ENCODE assay signal across 1 cellular context in the genomic region with DNA sequence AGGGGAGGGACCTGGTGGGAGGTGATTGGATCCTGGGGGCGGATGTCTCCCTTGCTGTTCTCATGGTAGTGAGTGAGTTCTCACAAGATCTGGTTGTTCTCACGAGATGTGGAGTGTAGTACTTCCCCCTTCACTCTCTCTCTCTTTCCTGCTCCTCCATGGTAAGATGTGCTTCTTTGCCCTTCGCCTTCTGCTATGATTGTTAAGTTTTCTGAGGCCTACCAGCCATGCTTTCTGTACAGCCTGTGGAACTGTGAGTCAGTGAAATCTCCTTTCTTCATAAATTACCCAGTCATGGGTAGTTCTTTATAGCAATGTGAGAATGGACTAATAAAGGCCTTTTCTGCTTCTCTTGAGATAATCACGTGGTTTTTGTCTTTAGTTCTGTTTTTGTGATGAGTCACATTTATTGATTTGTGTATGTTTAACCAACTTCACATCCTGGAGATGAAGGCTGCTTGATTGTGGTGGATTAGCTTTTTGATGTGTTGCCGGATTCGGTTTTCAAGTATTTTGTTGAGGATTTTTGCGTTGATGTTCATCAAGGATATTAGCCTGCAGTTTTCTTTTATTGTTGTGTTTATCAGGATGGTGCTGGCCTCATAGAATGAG.
TF ChIP-seq lines count a peak whose summit lies in the region.

No MANE protein-coding gene starts in this region.

TF ChIP-seq in HepG2, 621 proteins besides CTCF, POLR2A, EP300 and RAD21 (continued from another document):
- TF ChIP-seq, protein P1, sequence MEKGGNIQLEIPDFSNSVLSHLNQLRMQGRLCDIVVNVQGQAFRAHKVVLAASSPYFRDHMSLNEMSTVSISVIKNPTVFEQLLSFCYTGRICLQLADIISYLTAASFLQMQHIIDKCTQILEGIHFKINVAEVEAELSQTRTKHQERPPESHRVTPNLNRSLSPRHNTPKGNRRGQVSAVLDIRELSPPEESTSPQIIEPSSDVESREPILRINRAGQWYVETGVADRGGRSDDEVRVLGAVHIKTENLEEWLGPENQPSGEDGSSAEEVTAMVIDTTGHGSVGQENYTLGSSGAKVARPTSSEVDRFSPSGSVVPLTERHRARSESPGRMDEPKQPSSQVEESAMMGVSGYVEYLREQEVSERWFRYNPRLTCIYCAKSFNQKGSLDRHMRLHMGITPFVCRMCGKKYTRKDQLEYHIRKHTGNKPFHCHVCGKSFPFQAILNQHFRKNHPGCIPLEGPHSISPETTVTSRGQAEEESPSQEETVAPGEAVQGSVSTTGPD (CRISPR knock-in tag; IDR thresholded peaks at IDR 0.05): no peak
- no peak for TF ChIP-seq FIP1L1 (IDR thresholded peaks at IDR 0.05; ENCODE audit: borderline replicate concordance, insufficient read depth, low read depth, low read length)
- 0 out of 2 replicates have a peak, but pooled peaks have one; percentile 33 for TF ChIP-seq FOXP1 (IDR thresholded peaks at IDR 0.05)
- TF ChIP-seq FOXP1 (CRISPR knock-in tag; IDR thresholded peaks at IDR 0.05): 0 out of 2 replicates have a peak, but pooled peaks have one; percentile 22
- no peak for TF ChIP-seq SOX6 (IDR thresholded peaks at IDR 0.05)
- peak; percentile 24; the same call in 1 of the 2 replicates for TF ChIP-seq SOX6 (CRISPR knock-in tag; IDR thresholded peaks at IDR 0.05)
- no peak for TF ChIP-seq ZSCAN25 (CRISPR knock-in tag; IDR thresholded peaks at IDR 0.05)
- no peak for TF ChIP-seq ZNF225 (CRISPR knock-in tag; IDR thresholded peaks at IDR 0.05)
- TF ChIP-seq MAFK (conservative IDR thresholded peaks at IDR 0.05 in 1 of 2, IDR thresholded peaks at IDR 0.05 in 1 of 2; ENCODE audit: low read length in 2 of 2): peak; percentile 41 to 60; a peak in 3 of 4 replicates
- TF ChIP-seq CREB1 (IDR thresholded peaks at IDR 0.05): peak; percentile 38; the same call in 1 of the 2 replicates
- TF ChIP-seq CREB1 (CRISPR knock-in tag; IDR thresholded peaks at IDR 0.05): no peak
- TF ChIP-seq NFKB2 (CRISPR knock-in tag; IDR thresholded peaks at IDR 0.05; ENCODE audit: borderline replicate concordance): no peak
- no peak for TF ChIP-seq TOE1 (CRISPR knock-in tag; IDR thresholded peaks at IDR 0.05)
- TF ChIP-seq, protein P2, sequence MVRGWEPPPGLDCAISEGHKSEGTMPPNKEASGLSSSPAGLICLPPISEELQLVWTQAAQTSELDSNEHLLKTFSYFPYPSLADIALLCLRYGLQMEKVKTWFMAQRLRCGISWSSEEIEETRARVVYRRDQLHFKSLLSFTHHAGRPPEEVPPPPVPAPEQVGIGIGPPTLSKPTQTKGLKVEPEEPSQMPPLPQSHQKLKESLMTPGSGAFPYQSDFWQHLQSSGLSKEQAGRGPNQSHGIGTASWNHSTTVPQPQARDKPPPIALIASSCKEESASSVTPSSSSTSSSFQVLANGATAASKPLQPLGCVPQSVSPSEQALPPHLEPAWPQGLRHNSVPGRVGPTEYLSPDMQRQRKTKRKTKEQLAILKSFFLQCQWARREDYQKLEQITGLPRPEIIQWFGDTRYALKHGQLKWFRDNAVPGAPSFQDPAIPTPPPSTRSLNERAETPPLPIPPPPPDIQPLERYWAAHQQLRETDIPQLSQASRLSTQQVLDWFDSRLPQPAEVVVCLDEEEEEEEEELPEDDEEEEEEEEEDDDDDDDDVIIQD (CRISPR knock-in tag; IDR thresholded peaks at IDR 0.05; ENCODE audit: low read depth): peak; percentile 88; the same call in 1 of the 2 replicates
- TF ChIP-seq NR1H2 (CRISPR knock-in tag; IDR thresholded peaks at IDR 0.05; ENCODE audit: borderline replicate concordance, low read depth): no peak
- TF ChIP-seq ZSCAN9 (CRISPR knock-in tag; IDR thresholded peaks at IDR 0.05; ENCODE audit: borderline replicate concordance): no peak
- TF ChIP-seq ZBTB3 (CRISPR knock-in tag; IDR thresholded peaks at IDR 0.05; ENCODE audit: borderline replicate concordance, low read depth): no peak
- TF ChIP-seq ZNF629 (CRISPR knock-in tag; conservative IDR thresholded peaks at IDR 0.05): no peak
- no peak for TF ChIP-seq IRF2 (CRISPR knock-in tag; IDR thresholded peaks at IDR 0.05)
- TF ChIP-seq NFYB (CRISPR knock-in tag; IDR thresholded peaks at IDR 0.05): no peak
- TF ChIP-seq TBX2 (CRISPR knock-in tag; IDR thresholded peaks at IDR 0.05; ENCODE audit: borderline replicate concordance): peak; percentile 25; the same call in 1 of the 2 replicates
- TF ChIP-seq FOSL2 (CRISPR knock-in tag; IDR thresholded peaks at IDR 0.05): peak; percentile 84
- no peak for TF ChIP-seq SMARCC2 (IDR thresholded peaks at IDR 0.05)
- no peak for TF ChIP-seq MTA1 (CRISPR knock-in tag; IDR thresholded peaks at IDR 0.05; ENCODE audit: borderline replicate concordance)
- TF ChIP-seq SCMH1 (CRISPR knock-in tag; IDR thresholded peaks at IDR 0.05; ENCODE audit: borderline replicate concordance): no peak
- TF ChIP-seq, protein P3, sequence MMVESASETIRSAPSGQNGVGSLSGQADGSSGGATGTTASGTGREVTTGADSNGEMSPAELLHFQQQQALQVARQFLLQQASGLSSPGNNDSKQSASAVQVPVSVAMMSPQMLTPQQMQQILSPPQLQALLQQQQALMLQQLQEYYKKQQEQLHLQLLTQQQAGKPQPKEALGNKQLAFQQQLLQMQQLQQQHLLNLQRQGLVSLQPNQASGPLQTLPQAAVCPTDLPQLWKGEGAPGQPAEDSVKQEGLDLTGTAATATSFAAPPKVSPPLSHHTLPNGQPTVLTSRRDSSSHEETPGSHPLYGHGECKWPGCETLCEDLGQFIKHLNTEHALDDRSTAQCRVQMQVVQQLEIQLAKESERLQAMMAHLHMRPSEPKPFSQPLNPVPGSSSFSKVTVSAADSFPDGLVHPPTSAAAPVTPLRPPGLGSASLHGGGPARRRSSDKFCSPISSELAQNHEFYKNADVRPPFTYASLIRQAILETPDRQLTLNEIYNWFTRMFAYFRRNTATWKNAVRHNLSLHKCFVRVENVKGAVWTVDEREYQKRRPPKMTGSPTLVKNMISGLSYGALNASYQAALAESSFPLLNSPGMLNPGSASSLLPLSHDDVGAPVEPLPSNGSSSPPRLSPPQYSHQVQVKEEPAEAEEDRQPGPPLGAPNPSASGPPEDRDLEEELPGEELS (CRISPR knock-in tag; IDR thresholded peaks at IDR 0.05): 0 out of 2 replicates have a peak, but pooled peaks have one; percentile 26
- TF ChIP-seq, protein P4, sequence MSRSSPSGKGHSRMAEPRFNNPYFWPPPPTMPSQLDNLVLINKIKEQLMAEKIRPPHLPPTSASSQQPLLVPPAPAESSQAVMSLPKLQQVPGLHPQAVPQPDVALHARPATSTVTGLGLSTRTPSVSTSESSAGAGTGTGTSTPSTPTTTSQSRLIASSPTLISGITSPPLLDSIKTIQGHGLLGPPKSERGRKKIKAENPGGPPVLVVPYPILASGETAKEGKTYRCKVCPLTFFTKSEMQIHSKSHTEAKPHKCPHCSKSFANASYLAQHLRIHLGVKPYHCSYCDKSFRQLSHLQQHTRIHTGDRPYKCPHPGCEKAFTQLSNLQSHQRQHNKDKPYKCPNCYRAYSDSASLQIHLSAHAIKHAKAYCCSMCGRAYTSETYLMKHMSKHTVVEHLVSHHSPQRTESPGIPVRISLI (CRISPR knock-in tag; IDR thresholded peaks at IDR 0.05; ENCODE audit: borderline replicate concordance): no peak
- no peak for TF ChIP-seq NR2C2 (CRISPR knock-in tag; IDR thresholded peaks at IDR 0.05; ENCODE audit: borderline replicate concordance)
- TF ChIP-seq RBM22 (optimal IDR thresholded peaks at IDR 0.05; ENCODE audit: low read length): no peak
- TF ChIP-seq ELF3 (CRISPR knock-in tag; IDR thresholded peaks at IDR 0.05): peak; percentile 36; the same call in 1 of the 2 replicates
- TF ChIP-seq NFE2L2 (IDR thresholded peaks at IDR 0.05; ENCODE audit: low read length): peak; percentile 67
- TF ChIP-seq TCF7 (IDR thresholded peaks at IDR 0.05; ENCODE audit: low read depth): peak; percentile 45; the same call in 1 of the 2 replicates
- no peak for TF ChIP-seq ZNF12 (CRISPR knock-in tag; IDR thresholded peaks at IDR 0.05)
- no peak for TF ChIP-seq TCF12 (IDR thresholded peaks at IDR 0.05)
- no peak for TF ChIP-seq TCF12 (CRISPR knock-in tag; IDR thresholded peaks at IDR 0.05)
- TF ChIP-seq, protein P5, sequence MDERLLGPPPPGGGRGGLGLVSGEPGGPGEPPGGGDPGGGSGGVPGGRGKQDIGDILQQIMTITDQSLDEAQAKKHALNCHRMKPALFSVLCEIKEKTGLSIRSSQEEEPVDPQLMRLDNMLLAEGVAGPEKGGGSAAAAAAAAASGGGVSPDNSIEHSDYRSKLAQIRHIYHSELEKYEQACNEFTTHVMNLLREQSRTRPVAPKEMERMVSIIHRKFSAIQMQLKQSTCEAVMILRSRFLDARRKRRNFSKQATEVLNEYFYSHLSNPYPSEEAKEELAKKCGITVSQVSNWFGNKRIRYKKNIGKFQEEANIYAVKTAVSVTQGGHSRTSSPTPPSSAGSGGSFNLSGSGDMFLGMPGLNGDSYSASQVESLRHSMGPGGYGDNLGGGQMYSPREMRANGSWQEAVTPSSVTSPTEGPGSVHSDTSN (CRISPR knock-in tag; IDR thresholded peaks at IDR 0.05): no peak
- peak; percentile 15; the same call in 1 of the 2 replicates for TF ChIP-seq KAT2B (IDR thresholded peaks at IDR 0.05; ENCODE audit: borderline replicate concordance, low read depth, low read length)
- TF ChIP-seq SP5 (CRISPR knock-in tag; IDR thresholded peaks at IDR 0.05; ENCODE audit: borderline replicate concordance, low read depth): no peak
